In genomic region chr6:4020822-4021132, GRCh38 we compare ENCODE assay signal across 8 cellular contexts. TPM values are rescaled to one million over a fixed set of nuclear protein-coding genes. Genes with fewer than 3 reads are reported as not detected.
DNase-seq lines count a peak whose midpoint lies in the region; ATAC-seq and TF ChIP-seq lines count a peak whose summit lies in the region.

No MANE protein-coding gene starts in this region.

- intact Hi-C loops in sciatic nerve (cut with DNase I) = no loop called here

- ATAC-seq in DND-41 (ENCODE audit: insufficient read depth, low read depth) = no peak
- ATAC-seq in sciatic nerve = no peak
- no peak for ATAC-seq in HG02763 (IDR thresholded peaks at IDR 0.05; ENCODE audit: unreplicated experiment)

- peaks cover 72% of the 10 kb centered on the region for H3K4me1 ChIP-seq in DND-41 (ENCODE audit: insufficient read depth, low read length)
- no peaks in the 10 kb centered on the region for H3K4me1 ChIP-seq in NT2/D1 (ENCODE audit: insufficient read depth, insufficient read length)
- peaks cover 16% of the 10 kb centered on the region for H3K4me1 ChIP-seq in endocrine pancreas (ENCODE audit: control insufficient read depth, insufficient read depth, low read length)
- H3K4me1 ChIP-seq in osteoblast (ENCODE audit: insufficient read depth, low read length) = peaks cover 23% of the 10 kb centered on the region

- H3K27me3 ChIP-seq in DND-41 (ENCODE audit: insufficient read depth, low read length, poor library complexity) = no peaks in the 10 kb centered on the region
- no peaks in the 10 kb centered on the region for H3K27me3 ChIP-seq in NT2/D1 (ENCODE audit: insufficient read depth, insufficient read length)
- H3K27me3 ChIP-seq in endocrine pancreas (ENCODE audit: control insufficient read depth, insufficient read depth, low read length) = no peaks in the 10 kb centered on the region
- H3K27me3 ChIP-seq in osteoblast (ENCODE audit: insufficient read depth, low read length) = no peaks in the 10 kb centered on the region

- no peak for DNase-seq in DND-41
- DNase-seq in NT2/D1 (ENCODE audit: low read depth, low spot score) = no peak
- peak; percentile 14 for DNase-seq in osteoblast (ENCODE audit: insufficient read length, low spot score, missing footprints)
- no peak for DNase-seq in sciatic nerve (ENCODE audit: low spot score)
- no peak for DNase-seq in SW480 (ENCODE audit: low spot score)
- DNase-seq in NCI-H510A (lab: John Stamatoyannopoulos, UW) = no peak

- H3K36me3 ChIP-seq in DND-41 (ENCODE audit: insufficient read depth, low read length) (peaks cover 21% of the 10 kb centered on the region), NT2/D1 (ENCODE audit: insufficient read depth, insufficient read length, low read length) (peaks cover 19% of the 10 kb centered on the region), endocrine pancreas (ENCODE audit: control insufficient read depth, insufficient read depth, low read length) (no peaks in the 10 kb centered on the region), osteoblast (ENCODE audit: insufficient read depth, low read length) (no peaks in the 10 kb centered on the region)

- H3K4me2 ChIP-seq in DND-41 (ENCODE audit: insufficient read depth, low read length) (peak overlapping the region; percentile 79), osteoblast (ENCODE audit: insufficient read depth, low read length) (peak overlapping the region; percentile 83)

- no peak for TF ChIP-seq CTCF in DND-41 (IDR thresholded peaks at IDR 0.05; ENCODE audit: borderline replicate concordance, extremely low read depth, low read length, poor library complexity, severe bottlenecking)
- no peak for TF ChIP-seq CTCF in osteoblast (IDR thresholded peaks at IDR 0.05; ENCODE audit: extremely low read depth, low read depth, low read length)

- H3K9ac ChIP-seq in DND-41 (ENCODE audit: low read depth, low read length) = peak overlapping the region; percentile 99
- peak overlapping the region; percentile 66 for H3K9ac ChIP-seq in NT2/D1 (ENCODE audit: insufficient read length, low read depth)
- H3K9ac ChIP-seq in endocrine pancreas (ENCODE audit: control insufficient read depth, insufficient read depth, low read length) = peak overlapping the region; percentile 82

- H3K27ac ChIP-seq in DND-41 (ENCODE audit: low read length) = peak overlapping the region; percentile 98
- peak overlapping the region; percentile 89 for H3K27ac ChIP-seq in osteoblast (ENCODE audit: low read depth, low read length)

- H3K4me3 ChIP-seq in DND-41 (ENCODE audit: low read depth in 1 of 2, low read length in 2 of 2) (peak overlapping the region; percentile 97), NT2/D1 (ENCODE audit: insufficient read length, low read depth) (peak overlapping the region; percentile 86), endocrine pancreas (ENCODE audit: control insufficient read depth, insufficient read depth, low read length) (peak overlapping the region; percentile 92), osteoblast (ENCODE audit: insufficient read depth, low read length) (peak overlapping the region; percentile 92)

- H3K79me2 ChIP-seq in DND-41 (ENCODE audit: insufficient read depth, low read length) (peaks cover 94% of the 10 kb centered on the region), osteoblast (ENCODE audit: insufficient read depth, low read length) (peaks cover 69% of the 10 kb centered on the region)

- peaks cover 41% of the 10 kb centered on the region for H4K20me1 ChIP-seq in DND-41 (ENCODE audit: insufficient read depth, low read length)
- peaks cover 28% of the 10 kb centered on the region for H4K20me1 ChIP-seq in osteoblast (ENCODE audit: insufficient read depth, low read length)

- H2AFZ ChIP-seq in DND-41 (ENCODE audit: low read depth, low read length) = peak overlapping the region; percentile 75
- H2AFZ ChIP-seq in osteoblast (ENCODE audit: low read length) = peak overlapping the region; percentile 86

- no peaks in the 10 kb centered on the region for H3K9me3 ChIP-seq in DND-41 (ENCODE audit: insufficient read depth, low read length, severe bottlenecking)
- H3K9me3 ChIP-seq in NT2/D1 (ENCODE audit: insufficient read depth, low read length) = no peaks in the 10 kb centered on the region
- no peaks in the 10 kb centered on the region for H3K9me3 ChIP-seq in endocrine pancreas (ENCODE audit: control insufficient read depth, low read length)
- no peaks in the 10 kb centered on the region for H3K9me3 ChIP-seq in osteoblast (ENCODE audit: low read depth, low read length)

RNA-seq across cellular contexts. Expression of gene FAM217A, which starts 58.2 kb away (rescaled TPM):
- not detected in 2 replicates for total RNA-seq in osteoblast
- total RNA-seq in sciatic nerve = not detected
